In the genomic region with DNA sequence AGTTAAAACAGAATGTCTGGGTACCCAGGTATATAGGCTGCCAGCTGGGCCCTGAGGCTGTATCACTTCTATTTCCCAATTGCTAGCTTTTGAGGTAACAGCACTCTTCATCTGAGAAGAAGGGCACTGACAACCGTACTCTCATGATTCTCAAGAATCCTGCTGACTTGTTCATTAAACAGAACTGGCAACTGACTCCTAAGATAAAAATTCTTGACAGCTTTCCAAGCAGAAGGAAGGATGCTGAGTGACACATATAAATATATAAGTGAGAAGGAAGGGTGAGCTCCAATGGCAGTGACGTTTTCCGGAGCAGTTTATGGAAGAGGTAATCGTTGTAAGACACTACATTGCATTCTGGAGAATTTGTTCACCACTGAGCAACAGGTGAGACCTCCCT, we compare ENCODE assay signal across 31 cellular contexts.
"Had no signal": no experiment of that assay in that cellular context is flagged by ENCODE, and none has a peak within 500 bp of the region (broad histone marks: within the 10 kb centered on the region; RNA-seq: fewer than 3 reads in every experiment).

No MANE protein-coding gene starts in this region.

- H3K4me3 ChIP-seq: esophagus muscularis mucosa, gastrocnemius medialis had no signal

- H3K4me1 ChIP-seq: esophagus muscularis mucosa, foreskin keratinocyte, gastrocnemius medialis had no signal

- H3K9me3 ChIP-seq: esophagus muscularis mucosa, gastrocnemius medialis had no signal

- DNase-seq: activated B cell treated with CpG ODN at 0.5 μM for 24 hours; activated CD4-positive, alpha-beta T cell treated with anti-CD3 and anti-CD28 coated beads for 48 hours; activated CD4-positive, alpha-beta T cell treated with anti-CD3 and anti-CD28 coated beads, Interleukin-2, amount 50 U/mL, for 1 hour; activated CD4-positive, alpha-beta T cell treated with anti-CD3 and anti-CD28 coated beads, Interleukin-2, amount 50 U/mL, for 48 hours; activated CD8-positive, alpha-beta memory T cell treated with anti-CD3 and anti-CD28 coated beads for 24 hours; activated CD8-positive, alpha-beta T cell treated with anti-CD3 and anti-CD28 coated beads for 36 hours; activated effector memory CD4-positive, alpha-beta T cell treated with Interleukin-2 at 50 U/mL for 16 hours; activated gamma-delta T cell treated with Interleukin-2 at 50 U/mL for 16 hours; activated naive CD4-positive, alpha-beta T cell treated with anti-CD3 and anti-CD28 coated beads, Interleukin-2, amount 50 U/mL, for 16 hours; activated naive CD4-positive, alpha-beta T cell treated with Interleukin-2 at 50 U/mL for 16 hours; activated T-cell treated with anti-CD3 and anti-CD28 coated beads, Interleukin-2, amount 50 U/mL, for 4 hours; amniotic stem cell; anterior cingulate cortex; brain microvascular endothelial cell; caudate nucleus; cortex of kidney; dermis blood vessel endothelial cell; effector CD4-positive, alpha-beta T cell; effector memory CD8-positive, alpha-beta T cell; erythroblast; foreskin keratinocyte; gastrocnemius medialis; glutamatergic neuron; T-helper 1 cell; T-helper 17 cell; T1000; WERI-Rb-1 had no signal

- FAIRE-seq: astrocyte had no signal

- H3K27me3 ChIP-seq: brain microvascular endothelial cell, esophagus muscularis mucosa, foreskin keratinocyte, gastrocnemius medialis had no signal

- ATAC-seq: activated CD4-positive, CD25-positive, alpha-beta regulatory T cell treated with anti-CD3 and anti-CD28 coated beads, Interleukin-2, amount 50 U/mL, for 24 hours; activated CD8-positive, alpha-beta T cell treated with anti-CD3 and anti-CD28 coated beads for 36 hours; activated T-cell treated with anti-CD3 and anti-CD28 coated beads, Interleukin-2, amount 50 U/mL, for 4 hours; activated T-helper 17 cell treated with anti-CD3 and anti-CD28 coated beads, Interleukin-2, amount 50 U/mL, for 72 hours; effector memory CD8-positive, alpha-beta T cell; foreskin keratinocyte; gastrocnemius medialis; T-helper 17 cell had no signal

- H3K36me3 ChIP-seq: brain microvascular endothelial cell, esophagus muscularis mucosa, gastrocnemius medialis, WERI-Rb-1 had no signal

- H3K27ac ChIP-seq: brain microvascular endothelial cell, esophagus muscularis mucosa, foreskin keratinocyte, gastrocnemius medialis, WERI-Rb-1 had no signal
